Comparison of ENCODE assay signal across 26 cellular contexts in the genomic region with DNA sequence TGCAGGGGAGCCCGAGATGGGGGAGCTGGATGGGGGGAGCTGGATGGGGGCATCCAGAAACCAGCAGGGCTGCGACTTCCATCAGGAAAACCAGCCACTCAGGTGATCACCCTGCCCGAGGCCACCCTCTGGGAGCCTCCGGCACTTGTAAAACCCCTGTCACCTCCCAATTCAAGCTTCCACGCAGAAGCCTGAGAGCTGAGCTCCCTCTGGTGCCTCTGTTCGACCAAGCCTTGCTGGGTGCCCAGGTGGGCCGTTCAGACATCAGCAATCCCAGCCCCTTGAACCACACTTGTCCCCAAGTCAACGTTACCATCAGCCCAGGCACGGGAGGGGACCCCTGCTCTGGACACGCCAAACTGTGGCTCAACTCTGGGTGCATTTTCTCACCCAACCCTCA. TPM values are rescaled to one million over a fixed set of nuclear protein-coding genes. Genes with fewer than 3 reads are reported as not detected.
DNase-seq lines count a peak whose midpoint lies in the region; TF ChIP-seq lines count a peak whose summit lies in the region.
"Had no signal": no experiment of that assay in that cellular context is flagged by ENCODE, and none has a peak within 500 bp of the region (broad histone marks: within the 10 kb centered on the region; RNA-seq: fewer than 3 reads in every experiment).

No MANE protein-coding gene starts in this region.

- H3K79me1 ChIP-seq in neuronal stem cell (ENCODE audit: low read depth, low read length): peaks cover 8% of the 10 kb centered on the region

- WGBS in neuronal stem cell (ENCODE audit: extremely low coverage in 2 of 2, insufficient read length in 2 of 2, insufficient replicate concordance in 1 of 2), 2 donors: no CpG with 5 or more reads among the region's 10 CpGs

- H3K27ac ChIP-seq in Karpas-422 (ENCODE audit: low read length) (no peak overlapping the region), VCaP (peak overlapping the region; percentile 2; the same call in 1 of the 2 replicates), neuronal stem cell (replicated peaks; ENCODE audit: low read length) (no peak overlapping the region)
- H3K27ac ChIP-seq: A549; BLaER1 treated with 17β-estradiol and CSF1 and Interleukin-3, amounts not matched to agents 10 nM and 100 nM; KMS-11; Peyer's patch had no signal

- H2BK5ac ChIP-seq in neuronal stem cell (ENCODE audit: low read length): no peak overlapping the region

- H4K8ac ChIP-seq in neuronal stem cell (ENCODE audit: low read depth, low read length): no peak overlapping the region

- no peaks in the 10 kb centered on the region for H4K20me1 ChIP-seq in Karpas-422 (ENCODE audit: insufficient read depth, low read depth, low read length)

- H2AFZ ChIP-seq in Karpas-422 (ENCODE audit: low read length): no peak overlapping the region
- H2AFZ ChIP-seq in neuronal stem cell (ENCODE audit: low read length): no peak overlapping the region

- H3K18ac ChIP-seq in neuronal stem cell (ENCODE audit: low read length): no peak overlapping the region

- no peaks in the 10 kb centered on the region for H3K4me1 ChIP-seq in Karpas-422 (ENCODE audit: low read length)
- peaks cover 0 to 5% of the 10 kb centered on the region in 2 donors for H3K4me1 ChIP-seq in neuronal stem cell (ENCODE audit: control insufficient read depth in 2 of 2, insufficient read depth in 1 of 2, low read depth in 1 of 2, low read length in 2 of 2)
- H3K4me1 ChIP-seq: Peyer's patch had no signal

- H3K9ac ChIP-seq in Karpas-422 (ENCODE audit: low read length): no peak overlapping the region
- no peak overlapping the region for H3K9ac ChIP-seq in neuronal stem cell (ENCODE audit: low read depth, low read length, poor library complexity)
- H3K9ac ChIP-seq: BLaER1 treated with 17β-estradiol and CSF1 and Interleukin-3, amounts not matched to agents 10 nM and 100 nM; KMS-11 had no signal

- no peaks in the 10 kb centered on the region for H3K9me2 ChIP-seq in Karpas-422 (replicated peaks; ENCODE audit: insufficient read depth, low read length)

- peak; percentile 37 for DNase-seq in COLO668 (lab: John Stamatoyannopoulos, UW; ENCODE audit: unreplicated experiment)
- peak; percentile 51 for DNase-seq in Karpas-422
- DNase-seq in neuronal stem cell (ENCODE audit: low spot score): no peak
- no peak for DNase-seq in SW 1271 (lab: John Stamatoyannopoulos, UW)
- DNase-seq in inferior parietal cortex (ENCODE audit: extremely low spot score): no peak
- DNase-seq in NCI-H524 (lab: John Stamatoyannopoulos, UW): no peak
- DNase-seq: AML-193; Caco-2; CD4-positive, alpha-beta T cell; GF-D8; HCEC 1CT; IMR-90; NCI-H1048; NCI-H1417 treated with DMSO at 0.1 percent for 48 hours; NCI-H1694 treated with DMSO at 0.1 percent for 48 hours; NCI-H2081; NCI-H2171; NCI-H226; NCI-H524 treated with DMSO at 0.1 percent for 48 hours; Peyer's patch; SIG-M5; T-helper 1 cell had no signal

- H2AK5ac ChIP-seq in neuronal stem cell (ENCODE audit: low read depth, low read length): peak overlapping the region; percentile 1

- H2BK120ac ChIP-seq in neuronal stem cell (ENCODE audit: low read depth, low read length): no peak overlapping the region

- no peak overlapping the region for H3K23ac ChIP-seq in neuronal stem cell (ENCODE audit: low read depth, low read length, poor library complexity)

- H3K4ac ChIP-seq in neuronal stem cell (ENCODE audit: low read length): no peak overlapping the region

- no peak overlapping the region for H2BK15ac ChIP-seq in neuronal stem cell (ENCODE audit: low read length)

- H3K9me3 ChIP-seq in Karpas-422 (ENCODE audit: low read length) (no peaks in the 10 kb centered on the region), neuronal stem cell (replicated peaks in 1 of 2; ENCODE audit: control insufficient read depth in 2 of 2, insufficient read depth in 1 of 2, low read depth in 1 of 2, low read length in 2 of 2) (no peaks in the 10 kb centered on the region)
- H3K9me3 ChIP-seq: A549; BLaER1 treated with 17β-estradiol and CSF1 and Interleukin-3, amounts not matched to agents 10 nM and 100 nM; Caco-2; Peyer's patch had no signal

- no peak overlapping the region for H4K91ac ChIP-seq in neuronal stem cell (ENCODE audit: low read depth, low read length, poor library complexity)

- H3K14ac ChIP-seq in neuronal stem cell (ENCODE audit: low read length): peak overlapping the region; percentile 82

- H3K4me3 ChIP-seq in Karpas-422 (ENCODE audit: low read length): no peak overlapping the region
- H3K4me3 ChIP-seq in neuronal stem cell (ENCODE audit: low read length in 2 of 2): no peak overlapping the region
- H3K4me3 ChIP-seq: A549; BLaER1 treated with 17β-estradiol and CSF1 and Interleukin-3, amounts not matched to agents 10 nM and 100 nM; Peyer's patch had no signal

- no peak overlapping the region for H2BK12ac ChIP-seq in neuronal stem cell (ENCODE audit: low read length)

- no peaks in the 10 kb centered on the region for H3K79me2 ChIP-seq in Karpas-422 (ENCODE audit: low read length)

- H3K4me2 ChIP-seq in Karpas-422 (ENCODE audit: low read depth, low read length, poor library complexity, severe bottlenecking): no peak overlapping the region
- no peak overlapping the region for H3K4me2 ChIP-seq in neuronal stem cell (ENCODE audit: insufficient read depth, low read length, poor library complexity, severe bottlenecking)
- H3K4me2 ChIP-seq: A549; BLaER1 treated with 17β-estradiol and CSF1 and Interleukin-3, amounts not matched to agents 10 nM and 100 nM; KMS-11 had no signal

- H3K36me3 ChIP-seq in Karpas-422 (ENCODE audit: insufficient read depth, low read length) (no peaks in the 10 kb centered on the region), neuronal stem cell (replicated peaks in 1 of 2; ENCODE audit: control insufficient read depth in 2 of 2, insufficient read depth in 2 of 2, low read length in 2 of 2) (no peaks in the 10 kb centered on the region)
- H3K36me3 ChIP-seq: Peyer's patch had no signal

- H3K27me3 ChIP-seq in Karpas-422 (ENCODE audit: low read length) (no peaks in the 10 kb centered on the region), neuronal stem cell (ENCODE audit: control insufficient read depth in 3 of 3, insufficient read depth in 3 of 3, low read depth in 1 of 3, low read length in 3 of 3) (no peaks in the 10 kb centered on the region)
- H3K27me3 ChIP-seq: BLaER1 treated with 17β-estradiol and CSF1 and Interleukin-3, amounts not matched to agents 10 nM and 100 nM; Peyer's patch had no signal

- TF ChIP-seq CTCF in VCaP (conservative IDR thresholded peaks at IDR 0.05): no peak

RNA-seq across cellular contexts. Expression of gene MEGF6, which starts 59.6 kb away (rescaled TPM):
- not detected in 2 replicates for total RNA-seq in Karpas-422 (2014; rRNA removed; shearing (Covaris generic); ENCODE audit: low replicate concordance)
- polyA plus RNA-seq in neuronal stem cell (2013, experiment 1 of 2): 10.3 TPM
- polyA plus RNA-seq in neuronal stem cell (2013, experiment 2 of 2): 10.0 TPM

Comparison
In these comparisons a context has a peak if more than half of its experiments do, and no peak if none do; other contexts are left out.
1. DNase-seq: peak in COLO668 (single experiment) and Karpas-422 (single experiment); none in neuronal stem cell (single experiment), SW 1271 (0 of 2), inferior parietal cortex (single experiment) and NCI-H524 (0 of 2).